In the genomic region with DNA sequence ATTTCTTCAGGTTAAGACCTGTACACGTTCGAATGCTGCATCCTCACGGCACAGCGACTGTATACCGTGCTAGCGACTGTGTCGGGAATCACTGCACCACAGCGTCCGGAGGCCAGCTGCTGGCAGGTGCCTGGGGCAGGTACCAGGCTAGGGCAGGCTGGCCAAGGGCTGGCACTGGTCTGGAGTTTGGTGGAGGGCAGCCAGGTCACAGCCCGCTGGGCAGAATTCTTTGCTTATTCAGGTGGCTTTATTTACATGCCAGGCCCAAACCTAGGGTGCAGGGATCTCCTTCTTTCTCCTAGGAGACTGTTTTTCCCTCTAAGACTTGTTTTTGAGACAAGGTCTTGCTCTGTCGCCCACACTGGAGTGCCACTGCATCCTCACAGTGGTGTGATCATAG, we compare ENCODE assay signal across 24 cellular contexts. TPM values are rescaled to one million over a fixed set of nuclear protein-coding genes. Genes with fewer than 3 reads are reported as not detected.
DNase-seq lines count a peak whose midpoint lies in the region; ATAC-seq lines count a peak whose summit lies in the region.
"Had no signal": no experiment of that assay in that cellular context is flagged by ENCODE, and none has a peak within 500 bp of the region (broad histone marks: within the 10 kb centered on the region; RNA-seq: fewer than 3 reads in every experiment).

No MANE protein-coding gene starts in this region.

- peaks cover 27 to 51% of the 10 kb centered on the region in 2 experiments for H3K36me3 ChIP-seq in mesenchymal stem cell (ENCODE audit: control insufficient read depth in 1 of 2, insufficient read depth in 2 of 2, low read depth in 1 of 2, low read length in 2 of 2)
- H3K36me3 ChIP-seq: HAP-1 had no signal

- H2BK120ac ChIP-seq in mesenchymal stem cell (ENCODE audit: low read depth, low read length), result no peak overlapping the region

- H3K79me1 ChIP-seq in mesenchymal stem cell (replicated peaks; ENCODE audit: low read length, poor library complexity, severe bottlenecking), result peaks cover 15% of the 10 kb centered on the region

- no peak overlapping the region for H3K4ac ChIP-seq in mesenchymal stem cell (ENCODE audit: low read depth in 1 of 2, low read length in 2 of 2)

- H3K27me3 ChIP-seq in mesenchymal stem cell (ENCODE audit: control insufficient read depth in 1 of 2, insufficient read depth in 1 of 2, low read length in 2 of 2), result no peaks in the 10 kb centered on the region
- H3K27me3 ChIP-seq: heart right ventricle had no signal

- no peaks in the 10 kb centered on the region for H3K9me3 ChIP-seq in mesenchymal stem cell (ENCODE audit: control insufficient read depth, low read length)
- H3K9me3 ChIP-seq: HAP-1, heart right ventricle had no signal

- no peak overlapping the region for H3K23ac ChIP-seq in mesenchymal stem cell (ENCODE audit: low read length in 2 of 2)

- WGBS in mesenchymal stem cell, result 98% methylated on average over 11 of the region's 11 CpGs

- H3K4me1 Mint-ChIP-seq in activated CD8-positive, alpha-beta memory T cell treated with anti-CD3 and anti-CD28 coated beads, Interleukin-2, amount 10 ng/mL, durations not matched to agents 7 days and 5 days, result peaks cover 70% of the 10 kb centered on the region
- H3K4me1 Mint-ChIP-seq in activated CD8-positive, alpha-beta T cell treated with anti-CD3 and anti-CD28 coated beads, Interleukin-2, amount 10 ng/mL, durations not matched to agents 7 days and 5 days (ENCODE audit: low read depth), result peaks cover 76% of the 10 kb centered on the region

- no peak overlapping the region for H3K14ac ChIP-seq in mesenchymal stem cell (ENCODE audit: low read length in 2 of 2)

- no peak overlapping the region for H3K27ac ChIP-seq in mesenchymal stem cell (ENCODE audit: low read length, poor library complexity, severe bottlenecking)
- H3K27ac ChIP-seq: epithelial cell of prostate, heart right ventricle had no signal

- peak overlapping the region in 1 of 2 experiments; percentile 40 for H2BK12ac ChIP-seq in mesenchymal stem cell (ENCODE audit: low read length in 2 of 2)

- CTCF ChIA-PET in activated CD8-positive, alpha-beta memory T cell treated with anti-CD3 and anti-CD28 coated beads, Interleukin-2, amount 10 ng/mL, durations not matched to agents 7 days and 5 days (lab: Charles Lee), result interaction anchor here (1.2 to 1.4 kb wide), 2 partner anchors 9 to 69 kb away, joined by 3 read pairs; no protein-coding TSS in a partner anchor
- CTCF ChIA-PET in activated CD8-positive, alpha-beta T cell treated with anti-CD3 and anti-CD28 coated beads, Interleukin-2, amount 10 ng/mL, durations not matched to agents 7 days and 5 days (lab: Charles Lee), result interaction anchor here (1.6 kb wide), 1 partner anchor 16 kb away, joined by 5 read pairs; no protein-coding TSS in a partner anchor

- peak overlapping the region; percentile 43 for H4K91ac ChIP-seq in mesenchymal stem cell (ENCODE audit: low read length)

- no peak overlapping the region for H3K4me2 ChIP-seq in mesenchymal stem cell (ENCODE audit: low read length, poor library complexity, severe bottlenecking)

- ATAC-seq in activated CD8-positive, alpha-beta memory T cell treated with anti-CD3 and anti-CD28 coated beads, Interleukin-2, amount 10 ng/mL, durations not matched to agents 7 days and 5 days, result peak; percentile 12
- ATAC-seq in activated CD8-positive, alpha-beta T cell treated with anti-CD3 and anti-CD28 coated beads, Interleukin-2, amount 10 ng/mL, durations not matched to agents 7 days and 5 days, result no peak
- ATAC-seq in HG02884 (IDR thresholded peaks at IDR 0.05; ENCODE audit: unreplicated experiment), result no peak
- no peak for ATAC-seq in HG03565 (IDR thresholded peaks at IDR 0.05; ENCODE audit: unreplicated experiment)
- no peak for ATAC-seq in GM19395 (IDR thresholded peaks at IDR 0.05; ENCODE audit: unreplicated experiment)
- ATAC-seq: activated CD4-positive, CD25-positive, alpha-beta regulatory T cell treated with anti-CD3 and anti-CD28 coated beads, Interleukin-2, amount 50 U/mL, for 24 hours; activated T-cell treated with anti-CD3 and anti-CD28 coated beads, Interleukin-2, amount 50 U/mL, for 4 hours; heart right ventricle; left colon had no signal

- no peak for DNase-seq in activated CD8-positive, alpha-beta memory T cell treated with anti-CD3 and anti-CD28 coated beads, Interleukin-2, amount 10 ng/mL, durations not matched to agents 7 days and 5 days
- no peak for DNase-seq in activated CD8-positive, alpha-beta memory T cell treated with anti-CD3 and anti-CD28 coated beads for 24 hours
- no peak for DNase-seq in activated CD8-positive, alpha-beta T cell treated with anti-CD3 and anti-CD28 coated beads, Interleukin-2, amount 10 ng/mL, durations not matched to agents 7 days and 5 days
- DNase-seq in mesenchymal stem cell (no peak), COLO668 (lab: John Stamatoyannopoulos, UW; ENCODE audit: unreplicated experiment) (no peak)
- DNase-seq: activated CD4-positive, alpha-beta memory T cell treated with anti-CD3 and anti-CD28 coated beads, Interleukin-2, amount 10 ng/mL, durations not matched to agents 7 days and 5 days; activated naive CD4-positive, alpha-beta T cell treated with anti-CD3 and anti-CD28 coated beads, Interleukin-2, amount 50 U/mL, for 16 hours; activated T-cell treated with anti-CD3 and anti-CD28 coated beads, Interleukin-2, amount 50 U/mL, for 4 hours; cerebellar nuclear complex; heart right ventricle; KG1; left colon; NCI-H187 treated with DMSO at 0.1 percent for 48 hours; SHP77; small intestine; stimulated activated CD4-positive, alpha-beta T cell treated with anti-CD3 and anti-CD28 coated beads, Interleukin-2, amount 100 ng/mL, for 48 hours; stimulated activated naive CD4-positive, alpha-beta T cell treated with Interleukin-2 at 50 U/mL for 16 hours; SW 1271 had no signal

- H3K9ac ChIP-seq in mesenchymal stem cell (ENCODE audit: low read length), result no peak overlapping the region

- H2BK5ac ChIP-seq in mesenchymal stem cell (ENCODE audit: low read depth, low read length, poor library complexity, severe bottlenecking), result no peak overlapping the region

- no peaks in the 10 kb centered on the region for H3K9me3 Mint-ChIP-seq in activated CD8-positive, alpha-beta memory T cell treated with anti-CD3 and anti-CD28 coated beads, Interleukin-2, amount 10 ng/mL, durations not matched to agents 7 days and 5 days (ENCODE audit: low read depth)
- H3K9me3 Mint-ChIP-seq in activated CD8-positive, alpha-beta T cell treated with anti-CD3 and anti-CD28 coated beads, Interleukin-2, amount 10 ng/mL, durations not matched to agents 7 days and 5 days (ENCODE audit: insufficient read depth), result no peaks in the 10 kb centered on the region
- H3K9me3 Mint-ChIP-seq: activated CD4-positive, alpha-beta memory T cell treated with anti-CD3 and anti-CD28 coated beads, Interleukin-2, amount 10 ng/mL, durations not matched to agents 7 days and 5 days; activated T-cell treated with anti-CD3 and anti-CD28 coated beads, Interleukin-2, amount 50 U/mL, for 4 hours had no signal

- no peak overlapping the region for H4K8ac ChIP-seq in mesenchymal stem cell (ENCODE audit: low read length)

- no peaks in the 10 kb centered on the region for H3K27me3 Mint-ChIP-seq in activated CD8-positive, alpha-beta memory T cell treated with anti-CD3 and anti-CD28 coated beads, Interleukin-2, amount 10 ng/mL, durations not matched to agents 7 days and 5 days
- no peaks in the 10 kb centered on the region for H3K27me3 Mint-ChIP-seq in activated CD8-positive, alpha-beta T cell treated with anti-CD3 and anti-CD28 coated beads, Interleukin-2, amount 10 ng/mL, durations not matched to agents 7 days and 5 days (ENCODE audit: low read depth)
- H3K27me3 Mint-ChIP-seq: activated CD4-positive, alpha-beta memory T cell treated with anti-CD3 and anti-CD28 coated beads, Interleukin-2, amount 10 ng/mL, durations not matched to agents 7 days and 5 days had no signal

- POLR2A ChIA-PET in activated CD8-positive, alpha-beta T cell treated with anti-CD3 and anti-CD28 coated beads, Interleukin-2, amount 10 ng/mL, durations not matched to agents 7 days and 5 days (lab: Charles Lee), result interaction anchor here (0.7 to 1.3 kb wide), 3 partner anchors 26 to 69 kb away, joined by 3 to 9 read pairs (median 3); no protein-coding TSS in a partner anchor

- H2AFZ ChIP-seq in mesenchymal stem cell (ENCODE audit: low read depth, low read length), result no peak overlapping the region

- H3K27ac Mint-ChIP-seq in activated CD8-positive, alpha-beta memory T cell treated with anti-CD3 and anti-CD28 coated beads, Interleukin-2, amount 10 ng/mL, durations not matched to agents 7 days and 5 days, result peak overlapping the region; percentile 53
- peak overlapping the region; percentile 77 for H3K27ac Mint-ChIP-seq in activated CD8-positive, alpha-beta T cell treated with anti-CD3 and anti-CD28 coated beads, Interleukin-2, amount 10 ng/mL, durations not matched to agents 7 days and 5 days
- H3K27ac Mint-ChIP-seq: activated CD4-positive, alpha-beta memory T cell treated with anti-CD3 and anti-CD28 coated beads, Interleukin-2, amount 10 ng/mL, durations not matched to agents 7 days and 5 days had no signal

- no peak overlapping the region for H3K4me3 Mint-ChIP-seq in activated CD8-positive, alpha-beta memory T cell treated with anti-CD3 and anti-CD28 coated beads, Interleukin-2, amount 10 ng/mL, durations not matched to agents 7 days and 5 days
- H3K4me3 Mint-ChIP-seq in activated CD8-positive, alpha-beta T cell treated with anti-CD3 and anti-CD28 coated beads, Interleukin-2, amount 10 ng/mL, durations not matched to agents 7 days and 5 days, result no peak overlapping the region
- H3K4me3 Mint-ChIP-seq: activated CD4-positive, alpha-beta memory T cell treated with anti-CD3 and anti-CD28 coated beads, Interleukin-2, amount 10 ng/mL, durations not matched to agents 7 days and 5 days; activated T-cell treated with anti-CD3 and anti-CD28 coated beads, Interleukin-2, amount 50 U/mL, for 4 hours had no signal

- H3K18ac ChIP-seq in mesenchymal stem cell (ENCODE audit: low read depth in 1 of 2, low read length in 2 of 2), result no peak overlapping the region

- no peak overlapping the region for H3K4me3 ChIP-seq in mesenchymal stem cell (ENCODE audit: insufficient read depth in 1 of 2, low read depth in 1 of 2, low read length in 2 of 2)
- H3K4me3 ChIP-seq: HAP-1, heart right ventricle had no signal

- H3K36me3 Mint-ChIP-seq in activated CD8-positive, alpha-beta memory T cell treated with anti-CD3 and anti-CD28 coated beads, Interleukin-2, amount 10 ng/mL, durations not matched to agents 7 days and 5 days, result peaks cover 73% of the 10 kb centered on the region
- peaks cover 73% of the 10 kb centered on the region for H3K36me3 Mint-ChIP-seq in activated CD8-positive, alpha-beta T cell treated with anti-CD3 and anti-CD28 coated beads, Interleukin-2, amount 10 ng/mL, durations not matched to agents 7 days and 5 days (ENCODE audit: low read depth)

- peaks cover 14% of the 10 kb centered on the region for H3K4me1 ChIP-seq in mesenchymal stem cell (ENCODE audit: control insufficient read depth, insufficient read depth, low read depth, low read length)
- H3K4me1 ChIP-seq: HAP-1 had no signal

- H2BK15ac ChIP-seq in mesenchymal stem cell (ENCODE audit: low read depth, poor library complexity, severe bottlenecking), result no peak overlapping the region

- H2AK5ac ChIP-seq in mesenchymal stem cell (ENCODE audit: low read length, severe bottlenecking), result no peak overlapping the region

RNA-seq across cellular contexts. Expression of a gene that starts 37.9 kb away (rescaled TPM):
- 1,000 to 10,000 TPM; 1,052 to 1,190 TPM for total RNA-seq in activated CD8-positive, alpha-beta memory T cell treated with anti-CD3 and anti-CD28 coated beads, Interleukin-2, amount 10 ng/mL, durations not matched to agents 7 days and 5 days
- 100 to 1,000 TPM; 837 to 887 TPM for total RNA-seq in activated CD8-positive, alpha-beta T cell treated with anti-CD3 and anti-CD28 coated beads, Interleukin-2, amount 10 ng/mL, durations not matched to agents 7 days and 5 days
- 264 TPM for polyA plus RNA-seq in mesenchymal stem cell (2013, experiment 1 of 2)
- 251 TPM for polyA plus RNA-seq in mesenchymal stem cell (2013, experiment 2 of 2)
